In the genomic region with DNA sequence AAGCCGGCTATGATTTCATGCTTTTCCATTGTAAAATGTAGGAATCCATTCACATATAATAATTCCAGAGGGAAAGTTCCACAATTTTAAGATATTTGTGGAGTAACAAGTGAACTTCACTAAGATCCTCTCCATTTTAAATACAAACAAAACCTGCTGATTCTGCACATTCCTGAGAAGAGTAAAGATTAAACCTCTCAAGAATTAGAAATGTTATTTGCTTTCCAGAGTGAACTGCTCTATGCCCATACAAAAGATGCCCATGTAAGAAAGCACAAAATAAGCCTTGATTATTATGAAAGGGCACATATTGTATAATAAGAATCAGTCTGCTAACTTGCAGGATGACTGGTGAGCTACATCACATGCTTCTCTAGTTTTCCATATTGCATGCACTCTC, we compare ENCODE assay signal across 1 cellular context.
TF ChIP-seq lines count a peak whose summit lies in the region.

No MANE protein-coding gene starts in this region.

TF ChIP-seq in K562, 482 proteins besides CTCF, POLR2A, EP300 and RAD21 (continued from another document):
- no peak for TF ChIP-seq ZBTB43 (CRISPR knock-in tag; IDR thresholded peaks at IDR 0.05)
- peak; percentile 61; the same call in 1 of the 2 replicates for TF ChIP-seq MAFK (IDR thresholded peaks at IDR 0.05; ENCODE audit: low read length)
- peak; percentile 73 for TF ChIP-seq ZNF316 (IDR thresholded peaks at IDR 0.05)
